ENCODE assay signal across 17 cellular contexts in genomic region chr1:181351740-181352139, GRCh38.
A peak's percentile ranks its signal among the peaks of the same experiment; 100 is the strongest.
DNase-seq lines count a peak whose midpoint lies in the region; ATAC-seq and TF ChIP-seq lines count a peak whose summit lies in the region.
"Had no signal": no experiment of that assay in that cellular context is flagged by ENCODE, and none has a peak within 500 bp of the region (broad histone marks: within the 10 kb centered on the region; RNA-seq: fewer than 3 reads in every experiment).

No MANE protein-coding gene starts in this region.

- ATAC-seq in heart left ventricle: no peak

- H3K27ac ChIP-seq in right atrium auricular region (no peak overlapping the region), heart left ventricle (no peak overlapping the region)
- H3K27ac ChIP-seq: BLaER1 had no signal

- no peak overlapping the region for H3K27ac Mint-ChIP-seq in type B pancreatic cell

- no peak for TF ChIP-seq POLR2A in heart left ventricle (IDR thresholded peaks at IDR 0.05)

- 84 to 88% (median 86%) methylated on average over 3 of the region's 3 CpGs for WGBS in heart left ventricle, 4 donors

- H3K9me3 Mint-ChIP-seq in type B pancreatic cell: no peaks in the 10 kb centered on the region
- H3K9me3 Mint-ChIP-seq: CD14-positive monocyte; CD4-positive, alpha-beta memory T cell; CD8-positive, alpha-beta memory T cell had no signal

- peak; percentile 11 for DNase-seq in right atrium auricular region (ENCODE audit: low spot score)
- DNase-seq in heart left ventricle: no peak
- DNase-seq in ecto neural progenitor cell (ENCODE audit: low spot score): peak; percentile 21
- no peak for DNase-seq in Kasumi-1 (lab: John Stamatoyannopoulos, UW)
- DNase-seq in type B pancreatic cell (ENCODE audit: extremely low spot score, unreplicated experiment): no peak
- DNase-seq: 8988T; ACHN; BE2C; C1 segment of cervical spinal cord; CD4-positive, alpha-beta memory T cell; CD4-positive, CD25-positive, alpha-beta regulatory T cell; CD8-positive, alpha-beta memory T cell; COR-L47; DMS79 treated with DMSO at 0.1 percent for 48 hours; GF-D8 had no signal

- peaks cover 9% of the 10 kb centered on the region for H3K27me3 Mint-ChIP-seq in type B pancreatic cell
- H3K27me3 Mint-ChIP-seq: CD4-positive, alpha-beta memory T cell; CD4-positive, CD25-positive, alpha-beta regulatory T cell had no signal

- intact Hi-C loops in heart left ventricle (cut with DNase I): no loop called here

- H3K4me3 ChIP-seq in right atrium auricular region (no peak overlapping the region), heart left ventricle (no peak overlapping the region)
- H3K4me3 ChIP-seq: BLaER1 had no signal

- H3K4me1 ChIP-seq in right atrium auricular region: peaks cover 0 to 7% of the 10 kb centered on the region in 2 donors
- peaks cover 0 to 9% (median 4%) of the 10 kb centered on the region in 12 donors for H3K4me1 ChIP-seq in heart left ventricle
- H3K4me1 ChIP-seq: BE2C, BLaER1 had no signal

- H3K27me3 ChIP-seq in right atrium auricular region (no peaks in the 10 kb centered on the region), heart left ventricle (peaks cover 0 to 3% (median 0%) of the 10 kb centered on the region in 9 donors)
- H3K27me3 ChIP-seq: BE2C, BLaER1 had no signal

- H3K4me3 Mint-ChIP-seq in type B pancreatic cell: no peak overlapping the region
- H3K4me3 Mint-ChIP-seq: CD14-positive monocyte; CD4-positive, alpha-beta memory T cell; CD4-positive, CD25-positive, alpha-beta regulatory T cell; CD8-positive, alpha-beta memory T cell had no signal

- no peak for TF ChIP-seq CTCF in right atrium auricular region (IDR thresholded peaks at IDR 0.05)
- no peak for TF ChIP-seq CTCF in heart left ventricle (IDR thresholded peaks at IDR 0.05)
- TF ChIP-seq CTCF in type B pancreatic cell (conservative IDR thresholded peaks at IDR 0.05): no peak

- H3K36me3 ChIP-seq in right atrium auricular region (no peaks in the 10 kb centered on the region), heart left ventricle (no peaks in the 10 kb centered on the region)
- H3K36me3 ChIP-seq: BE2C, BLaER1 had no signal

- H3K9me3 ChIP-seq in right atrium auricular region (no peaks in the 10 kb centered on the region), heart left ventricle (no peaks in the 10 kb centered on the region)
- H3K9me3 ChIP-seq: BE2C, BLaER1 had no signal

- no peaks in the 10 kb centered on the region for H3K4me1 Mint-ChIP-seq in type B pancreatic cell (ENCODE audit: unreplicated experiment)
- H3K4me1 Mint-ChIP-seq: CD14-positive monocyte; CD8-positive, alpha-beta memory T cell had no signal

- no peaks in the 10 kb centered on the region for H3K36me3 Mint-ChIP-seq in type B pancreatic cell
- H3K36me3 Mint-ChIP-seq: CD14-positive monocyte; CD4-positive, alpha-beta memory T cell had no signal

Comparison
In these comparisons a context has a peak if more than half of its experiments do, and no peak if none do; other contexts are left out.
1. DNase-seq: peak in right atrium auricular region (single experiment) and ecto neural progenitor cell (single experiment); none in heart left ventricle (0 of 5), Kasumi-1 (0 of 2) and type B pancreatic cell (single experiment).